11 cellular contexts compared by ENCODE assay signal in genomic region chr1:234845097-234845660, GRCh38.
DNase-seq lines count a peak whose midpoint lies in the region; ATAC-seq, FAIRE-seq and TF ChIP-seq lines count a peak whose summit lies in the region.
"Had no signal": no experiment of that assay in that cellular context is flagged by ENCODE, and none has a peak within 500 bp of the region (broad histone marks: within the 10 kb centered on the region; RNA-seq: fewer than 3 reads in every experiment).

No MANE protein-coding gene starts in this region.

- peak overlapping the region; percentile 48 for H3K27ac ChIP-seq in astrocyte (ENCODE audit: low read depth, low read length)

- H3K27me3 ChIP-seq in astrocyte (ENCODE audit: insufficient read depth, low read length), result no peaks in the 10 kb centered on the region
- no peaks in the 10 kb centered on the region for H3K27me3 ChIP-seq in skeletal muscle satellite cell (ENCODE audit: control insufficient read depth, insufficient read depth, low read length)

- no peaks in the 10 kb centered on the region for H3K27me3 Mint-ChIP-seq in astrocyte (ENCODE audit: low read depth, unreplicated experiment)

- no peak overlapping the region for H2AFZ ChIP-seq in astrocyte (ENCODE audit: low read depth, low read length)

- FAIRE-seq in GM12891 (lab: Jason Lieb, UNC) (peak; percentile 81), astrocyte (lab: Jason Lieb, UNC) (no peak)

- H3K9me3 Mint-ChIP-seq in astrocyte (ENCODE audit: unreplicated experiment), result peaks cover 3% of the 10 kb centered on the region

- no peak for TF ChIP-seq CTCF in astrocyte (IDR thresholded peaks at IDR 0.05; ENCODE audit: insufficient read depth, low read depth, low read length)

- H3K4me1 Mint-ChIP-seq in astrocyte (ENCODE audit: low read depth, unreplicated experiment), result peaks cover 52% of the 10 kb centered on the region

- no peaks in the 10 kb centered on the region for H4K20me1 ChIP-seq in astrocyte (ENCODE audit: insufficient read depth, low read length)

- H3K4me1 ChIP-seq in astrocyte (ENCODE audit: insufficient read depth, low read length) (peaks cover 26% of the 10 kb centered on the region), skeletal muscle satellite cell (ENCODE audit: control insufficient read depth, insufficient read depth, low read length) (peaks cover 48% of the 10 kb centered on the region)

- H3K36me3 ChIP-seq in astrocyte (ENCODE audit: insufficient read depth, low read length), result no peaks in the 10 kb centered on the region
- no peaks in the 10 kb centered on the region for H3K36me3 ChIP-seq in skeletal muscle satellite cell (ENCODE audit: insufficient read depth, low read length)

- TF ChIP-seq POLR2A in GM12891 (IDR thresholded peaks at IDR 0.05; ENCODE audit: low read depth, low read length), result no peak

- no peak overlapping the region for H3K4me3 ChIP-seq in astrocyte (ENCODE audit: insufficient read depth, low read depth, low read length)
- no peak overlapping the region for H3K4me3 ChIP-seq in skeletal muscle satellite cell (ENCODE audit: low read length)

- H3K4me2 ChIP-seq in astrocyte (ENCODE audit: low read length) (peak overlapping the region; percentile 40), skeletal muscle satellite cell (ENCODE audit: low read length) (no peak overlapping the region)

- no peaks in the 10 kb centered on the region for H3K79me2 ChIP-seq in astrocyte (ENCODE audit: insufficient read depth, low read length)

- H3K9me3 ChIP-seq in astrocyte (ENCODE audit: insufficient read depth, low read depth, low read length) (no peaks in the 10 kb centered on the region), skeletal muscle satellite cell (replicated peaks; ENCODE audit: low read length) (no peaks in the 10 kb centered on the region)

- ATAC-seq in GM21723 (IDR thresholded peaks at IDR 0.05; ENCODE audit: unreplicated experiment) (no peak), HG03175 (IDR thresholded peaks at IDR 0.05; ENCODE audit: unreplicated experiment) (no peak)

- H3K9ac ChIP-seq in astrocyte (ENCODE audit: low read length), result peak overlapping the region; percentile 37
- peak overlapping the region; percentile 17 for H3K9ac ChIP-seq in skeletal muscle satellite cell (ENCODE audit: low read depth, low read length)

- H3K27ac Mint-ChIP-seq in astrocyte (ENCODE audit: unreplicated experiment), result peak overlapping the region; percentile 31

- DNase-seq in GM12891 (ENCODE audit: insufficient read length, low spot score) (no peak), T-helper 2 cell (peak in 4 of 5 experiments; percentile 16 to 86 (median 58)), astrocyte (ENCODE audit: low read depth) (peak; percentile 63), mucosa of gallbladder (ENCODE audit: low spot score) (no peak), NCI-H2227 treated with DMSO at 0.1 percent for 48 hours (lab: John Stamatoyannopoulos, UW) (no peak)
- DNase-seq: anterior cingulate cortex, hippocampal formation, SHP77 treated with DMSO at 0.1 percent for 48 hours had no signal

- H3K36me3 Mint-ChIP-seq in astrocyte (ENCODE audit: low read depth, unreplicated experiment), result no peaks in the 10 kb centered on the region

- H3K4me3 Mint-ChIP-seq in astrocyte (ENCODE audit: unreplicated experiment), result no peak overlapping the region

TF ChIP-seq in GM12891, 5 proteins besides CTCF, POLR2A, EP300 and RAD21:
- TF ChIP-seq TAF1 (IDR thresholded peaks at IDR 0.05; ENCODE audit: low read depth, low read length) (no peak), POU2F2 (IDR thresholded peaks at IDR 0.05; ENCODE audit: low read depth, low read length) (0 out of 2 replicates have a peak, but pooled peaks have one; percentile 42)

Comparison
In these comparisons a context has a peak if more than half of its experiments do, and no peak if none do; other contexts are left out.
1. DNase-seq: peak in T-helper 2 cell (4 of 5) and astrocyte (single experiment); none in GM12891 (single experiment), mucosa of gallbladder (single experiment) and NCI-H2227 treated with DMSO at 0.1 percent for 48 hours (single experiment).